In the genomic region with DNA sequence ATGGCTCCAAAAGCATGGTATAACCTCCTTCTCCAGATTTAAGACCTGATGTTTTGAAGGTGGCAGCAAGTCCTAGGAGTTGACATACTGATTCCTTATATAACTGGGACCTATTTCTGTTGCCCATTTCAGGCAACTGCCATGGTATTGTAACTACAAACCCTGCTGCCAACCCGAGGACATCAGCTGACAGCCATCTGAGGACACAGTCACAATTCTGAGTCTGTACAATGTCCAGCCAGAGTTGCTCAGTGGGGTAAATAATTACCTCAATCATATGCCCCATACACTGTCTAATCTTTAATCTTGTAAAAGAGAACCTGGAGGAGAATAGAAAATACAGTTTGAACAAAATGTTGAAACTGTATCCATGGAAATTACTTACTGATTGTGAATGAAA, we compare ENCODE assay signal across 1 cellular context.
TF ChIP-seq lines count a peak whose summit lies in the region.

No MANE protein-coding gene starts in this region.

TF ChIP-seq in HepG2, 621 proteins besides CTCF, POLR2A, EP300 and RAD21:
- no peak for TF ChIP-seq ZBTB39 (CRISPR knock-in tag; IDR thresholded peaks at IDR 0.05)
- no peak for TF ChIP-seq ZFP62 (CRISPR knock-in tag; IDR thresholded peaks at IDR 0.05)
- no peak for TF ChIP-seq ZFP36L1 (CRISPR knock-in tag; IDR thresholded peaks at IDR 0.05)
- no peak for TF ChIP-seq NR2F6 (IDR thresholded peaks at IDR 0.05)
- TF ChIP-seq NR2F6 (CRISPR knock-in tag; IDR thresholded peaks at IDR 0.05) = no peak
- no peak for TF ChIP-seq ASH2L (IDR thresholded peaks at IDR 0.05; ENCODE audit: insufficient read length, low read depth, low read length)
- no peak for TF ChIP-seq BHLHE40 (IDR thresholded peaks at IDR 0.05; ENCODE audit: low read length)
- no peak for TF ChIP-seq TP53 (CRISPR knock-in tag; conservative IDR thresholded peaks at IDR 0.05)
- no peak for TF ChIP-seq ZSCAN21 (CRISPR knock-in tag; IDR thresholded peaks at IDR 0.05; ENCODE audit: borderline replicate concordance)
- TF ChIP-seq KLF9 (CRISPR knock-in tag; IDR thresholded peaks at IDR 0.05; ENCODE audit: low read depth) = no peak
- no peak for TF ChIP-seq SOX6 (IDR thresholded peaks at IDR 0.05)
- TF ChIP-seq SOX6 (CRISPR knock-in tag; IDR thresholded peaks at IDR 0.05) = 0 out of 2 replicates have a peak, but pooled peaks have one; percentile 14
- peak; percentile 60 for TF ChIP-seq TFAP4 (IDR thresholded peaks at IDR 0.05; ENCODE audit: borderline replicate concordance, low read depth)
